Comparison of ENCODE assay signal across 9 cellular contexts in genomic region chr2:150472122-150472899, GRCh38. TPM values are rescaled to one million over a fixed set of nuclear protein-coding genes. Genes with fewer than 3 reads are reported as not detected.
DNase-seq lines count a peak whose midpoint lies in the region; ATAC-seq and TF ChIP-seq lines count a peak whose summit lies in the region.
"Had no signal": no experiment of that assay in that cellular context is flagged by ENCODE, and none has a peak within 500 bp of the region (broad histone marks: within the 10 kb centered on the region; RNA-seq: fewer than 3 reads in every experiment).

No MANE protein-coding gene starts in this region.

- H3K9me3 ChIP-seq in body of pancreas (no peaks in the 10 kb centered on the region), left lung (no peaks in the 10 kb centered on the region)

- H3K4me3 ChIP-seq in AG10803 (ENCODE audit: low read length), result no peak overlapping the region
- H3K4me3 ChIP-seq in body of pancreas, result no peak overlapping the region
- H3K4me3 ChIP-seq in left lung, result no peak overlapping the region

- H3K27me3 ChIP-seq in body of pancreas (no peaks in the 10 kb centered on the region), left lung (no peaks in the 10 kb centered on the region)

- H3K27ac ChIP-seq in body of pancreas (no peak overlapping the region), left lung (peak overlapping the region in 1 of 2 donors; percentile 20)
- H3K27ac ChIP-seq: HL-60 had no signal

- TF ChIP-seq CTCF in AG10803 (conservative IDR thresholded peaks at IDR 0.05; ENCODE audit: low read length) (no peak), body of pancreas (IDR thresholded peaks at IDR 0.05) (no peak), left lung (IDR thresholded peaks at IDR 0.05) (no peak)

- H3K36me3 ChIP-seq in body of pancreas (replicated peaks in 1 of 2; ENCODE audit: insufficient read depth in 1 of 2, low read depth in 2 of 2) (no peaks in the 10 kb centered on the region), left lung (peaks cover 0 to 11% of the 10 kb centered on the region in 2 donors)

- 69 to 79% methylated on average over 5 of the region's 5 CpGs for WGBS in body of pancreas, 2 donors

- intact Hi-C loops in body of pancreas (cut with DNase I), result no loop called here
- intact Hi-C loops in left lung (cut with DNase I), result no loop called here

- no peak for TF ChIP-seq POLR2A in body of pancreas (IDR thresholded peaks at IDR 0.05)

- DNase-seq in AG10803 (ENCODE audit: low read depth) (peak; percentile 91), body of pancreas (peak in 3 of 4 donors; percentile 19 to 59 (median 33)), left lung (peak in 1 of 2 donors; percentile 46), DMS79 treated with DMSO at 0.1 percent for 48 hours (lab: John Stamatoyannopoulos, UW) (no peak), SW480 (ENCODE audit: low spot score) (no peak)

- ATAC-seq in HG03159 (IDR thresholded peaks at IDR 0.05; ENCODE audit: unreplicated experiment) (peak; percentile 70), body of pancreas (peak; percentile 63), left lung (peak; percentile 78), HG03025 (IDR thresholded peaks at IDR 0.05; ENCODE audit: low FRiP score, unreplicated experiment) (no peak), HG02970 (IDR thresholded peaks at IDR 0.05; ENCODE audit: low FRiP score, unreplicated experiment) (no peak)

- peaks cover 16% of the 10 kb centered on the region for H3K4me1 ChIP-seq in body of pancreas
- peaks cover 0 to 16% of the 10 kb centered on the region in 2 donors for H3K4me1 ChIP-seq in left lung

RNA-seq across cellular contexts. Expression of gene RND3, which starts 15.2 kb away (rescaled TPM):
- total RNA-seq in body of pancreas (10 to 100 TPM in 1 of 2 donors, 1 to 10 TPM in 1; 4.9 to 10.6 TPM), left lung (10 to 100 TPM; 28.3 to 44.8 TPM)

Comparison
In these comparisons a context has a peak if more than half of its experiments do, and no peak if none do; other contexts are left out.
1. DNase-seq: peak in AG10803 (single experiment) and body of pancreas (3 of 4); none in DMS79 treated with DMSO at 0.1 percent for 48 hours (single experiment) and SW480 (single experiment).
2. ATAC-seq: peak in HG03159 (single experiment), body of pancreas (single experiment) and left lung (single experiment); none in HG03025 (single experiment) and HG02970 (single experiment).